ENCODE assay signal across 1 cellular context in the genomic region with DNA sequence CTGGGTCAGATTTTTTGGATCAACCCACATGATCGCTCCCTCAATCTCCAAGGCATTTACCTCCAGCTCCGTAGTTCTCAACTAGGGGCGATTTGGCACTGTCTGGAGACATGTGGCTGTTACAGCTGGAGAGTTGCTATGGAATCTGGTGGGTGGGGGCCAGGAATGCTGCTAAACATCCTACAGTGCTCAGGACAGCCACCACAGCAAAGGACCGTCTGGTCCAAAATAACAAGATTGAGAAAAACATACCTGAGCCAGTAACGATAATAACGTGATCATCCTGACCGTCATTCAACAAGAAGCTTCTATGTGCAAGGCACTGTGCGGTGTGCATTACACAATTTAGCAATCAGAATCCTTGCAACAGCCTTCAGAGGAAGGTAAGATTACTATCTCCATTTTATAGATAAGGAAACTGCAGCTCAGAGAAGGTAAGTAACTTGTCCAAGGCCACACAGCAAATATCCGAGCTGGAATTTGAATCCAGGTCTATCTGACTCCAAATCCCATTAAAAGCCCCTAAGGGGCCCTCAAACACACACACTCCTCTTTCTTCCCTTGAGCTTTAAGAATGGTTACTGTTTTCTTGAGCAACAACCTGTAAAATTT.
TF ChIP-seq lines count a peak whose summit lies in the region.

No MANE protein-coding gene starts in this region.

TF ChIP-seq in A549, 52 proteins besides CTCF, POLR2A, EP300 and RAD21:
- TF ChIP-seq JUN (IDR thresholded peaks at IDR 0.05), result no peak
- peak; percentile 54; the same call in 1 of the 2 replicates for TF ChIP-seq KDM1A (IDR thresholded peaks at IDR 0.05; ENCODE audit: low read depth)
- TF ChIP-seq PHF8 (IDR thresholded peaks at IDR 0.05; ENCODE audit: borderline replicate concordance, low read depth), result no peak
TF ChIP-seq in A549: peak in this region for 1.
